ENCODE assay signal across 11 cellular contexts in the genomic region with DNA sequence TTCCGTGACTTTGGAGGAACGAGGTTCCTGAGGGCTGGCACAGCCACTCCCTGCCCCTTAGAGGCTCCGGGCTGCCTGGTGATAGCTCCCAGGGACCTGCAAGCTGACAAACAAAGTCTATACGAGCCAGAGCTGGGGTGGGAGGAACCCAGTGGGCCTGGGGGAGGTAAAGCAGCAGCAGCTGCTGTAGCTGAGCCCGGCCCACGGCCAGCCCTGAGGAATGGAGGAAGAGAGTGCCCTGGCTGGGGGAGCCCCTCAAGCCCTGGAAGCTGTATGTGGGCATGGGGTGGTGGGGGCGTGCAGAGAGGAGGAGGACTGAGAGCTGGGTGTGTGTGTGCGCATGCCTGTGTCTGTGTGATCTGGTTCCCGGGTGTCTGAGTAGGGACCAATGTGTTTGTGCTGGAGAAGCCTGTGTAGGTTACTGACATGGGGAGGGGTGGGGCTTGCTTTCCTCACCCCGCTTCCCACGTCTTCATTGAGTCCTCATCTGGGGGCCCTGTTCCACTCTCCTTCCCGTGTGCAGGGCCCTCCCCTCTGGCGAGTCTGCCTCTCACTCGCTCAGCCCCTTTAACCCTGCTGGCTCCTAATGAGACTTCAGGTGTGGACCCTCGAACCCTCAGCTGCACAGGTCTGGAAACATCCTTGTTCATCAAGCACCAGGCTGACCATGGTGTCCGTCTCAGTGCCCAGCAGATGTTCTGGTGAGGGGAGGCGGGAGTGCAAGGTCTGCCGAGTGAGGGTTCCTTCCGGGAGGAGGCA. TPM values are rescaled to one million over a fixed set of nuclear protein-coding genes. Genes with fewer than 3 reads are reported as not detected.
DNase-seq lines count a peak whose midpoint lies in the region; ATAC-seq and TF ChIP-seq lines count a peak whose summit lies in the region.
"Had no signal": no experiment of that assay in that cellular context is flagged by ENCODE, and none has a peak within 500 bp of the region (broad histone marks: within the 10 kb centered on the region; RNA-seq: fewer than 3 reads in every experiment).

No MANE protein-coding gene starts in this region.

- H3K9me3 Mint-ChIP-seq in activated CD8-positive, alpha-beta T cell treated with anti-CD3 and anti-CD28 coated beads, Interleukin-2, amount 10 ng/mL, durations not matched to agents 7 days and 5 days (ENCODE audit: insufficient read depth) = no peaks in the 10 kb centered on the region
- no peaks in the 10 kb centered on the region for H3K9me3 Mint-ChIP-seq in activated CD8-positive, alpha-beta T cell treated with anti-CD3 and anti-CD28 coated beads for 36 hours
- H3K9me3 Mint-ChIP-seq: activated CD4-positive, alpha-beta memory T cell treated with anti-CD3 and anti-CD28 coated beads for 36 hours had no signal

- TF ChIP-seq POLR2A in transverse colon (IDR thresholded peaks at IDR 0.05) = no peak

- DNase-seq in activated CD8-positive, alpha-beta T cell treated with anti-CD3 and anti-CD28 coated beads, Interleukin-2, amount 10 ng/mL, durations not matched to agents 7 days and 5 days = no peak
- no peak for DNase-seq in activated CD8-positive, alpha-beta T cell treated with anti-CD3 and anti-CD28 coated beads for 36 hours
- DNase-seq in transverse colon (no peak), NCI-H2227 (lab: John Stamatoyannopoulos, UW; ENCODE audit: unreplicated experiment) (no peak), BE2C (no peak), COLO829 (ENCODE audit: low spot score) (no peak)
- DNase-seq: activated CD4-positive, alpha-beta memory T cell treated with anti-CD3 and anti-CD28 coated beads for 36 hours; SW 1271 had no signal

- H3K27ac Mint-ChIP-seq in activated CD8-positive, alpha-beta T cell treated with anti-CD3 and anti-CD28 coated beads, Interleukin-2, amount 10 ng/mL, durations not matched to agents 7 days and 5 days = no peak overlapping the region
- H3K27ac Mint-ChIP-seq in activated CD8-positive, alpha-beta T cell treated with anti-CD3 and anti-CD28 coated beads for 36 hours = no peak overlapping the region
- H3K27ac Mint-ChIP-seq: activated CD4-positive, alpha-beta memory T cell treated with anti-CD3 and anti-CD28 coated beads for 36 hours had no signal

- intact Hi-C loops in activated CD8-positive, alpha-beta T cell treated with anti-CD3 and anti-CD28 coated beads for 36 hours (cut with micrococcal nuclease) = no loop called here
- intact Hi-C loops in transverse colon (cut with DNase I; ENCODE audit: low total_unique reads) = no loop called here

- 46 to 58% methylated on average over 18 to 19 of the region's 19 CpGs for WGBS in esophagus, 2 donors
- WGBS in transverse colon (ENCODE audit: low coverage in 1 of 2), 2 donors = 54% methylated on average over 17 of the region's 19 CpGs; no CpG with 5 or more reads in 1 of the 2 donors

- H3K36me3 ChIP-seq in esophagus (ENCODE audit: control insufficient read depth in 2 of 2, insufficient read depth in 2 of 2, low read length in 1 of 2) (no peaks in the 10 kb centered on the region), mucosa of rectum (ENCODE audit: control insufficient read depth in 2 of 2, insufficient read depth in 2 of 2, low read length in 2 of 2) (no peaks in the 10 kb centered on the region), transverse colon (no peaks in the 10 kb centered on the region), BE2C (no peaks in the 10 kb centered on the region)

- POLR2A ChIA-PET in activated CD8-positive, alpha-beta T cell treated with anti-CD3 and anti-CD28 coated beads, Interleukin-2, amount 10 ng/mL, durations not matched to agents 7 days and 5 days (lab: Charles Lee) = no interaction called here
- POLR2A ChIA-PET in activated CD8-positive, alpha-beta T cell treated with anti-CD3 and anti-CD28 coated beads for 36 hours (lab: Charles Lee) = no interaction called here

- peak overlapping the region in 1 of 2 donors; percentile 61 for H3K9ac ChIP-seq in mucosa of rectum (ENCODE audit: low read depth in 1 of 2, low read length in 2 of 2)
- H3K9ac ChIP-seq: parathyroid adenoma had no signal

- in situ Hi-C loops in transverse colon (cut with MboI; ENCODE audit: low pct_ligation_motif_present in 1 of 4, low pct_unique_long_range_greater_than_20kb in 1 of 4, low sequenced_read_pairs in 3 of 4) = no loop called here

- peak; percentile 14 for ATAC-seq in activated CD8-positive, alpha-beta T cell treated with anti-CD3 and anti-CD28 coated beads, Interleukin-2, amount 10 ng/mL, durations not matched to agents 7 days and 5 days
- no peak for ATAC-seq in activated CD8-positive, alpha-beta T cell treated with anti-CD3 and anti-CD28 coated beads for 36 hours

- no peak overlapping the region for H3K4me3 ChIP-seq in esophagus (ENCODE audit: low read depth in 1 of 2, low read length in 2 of 2)
- H3K4me3 ChIP-seq in mucosa of rectum (ENCODE audit: low read length in 2 of 2) = peak overlapping the region; percentile 14 to 20
- H3K4me3 ChIP-seq in transverse colon = no peak overlapping the region
- H3K4me3 ChIP-seq in BE2C (ENCODE audit: low read depth, low read length) = no peak overlapping the region

- H3K27me3 ChIP-seq in esophagus (ENCODE audit: control insufficient read depth in 1 of 2, insufficient read depth in 2 of 2, low read length in 2 of 2) = no peaks in the 10 kb centered on the region
- no peaks in the 10 kb centered on the region for H3K27me3 ChIP-seq in mucosa of rectum (ENCODE audit: control insufficient read depth in 2 of 2, insufficient read depth in 2 of 2, low read length in 2 of 2)
- no peaks in the 10 kb centered on the region for H3K27me3 ChIP-seq in transverse colon
- no peaks in the 10 kb centered on the region for H3K27me3 ChIP-seq in BE2C

- H3K27me3 Mint-ChIP-seq in activated CD8-positive, alpha-beta T cell treated with anti-CD3 and anti-CD28 coated beads, Interleukin-2, amount 10 ng/mL, durations not matched to agents 7 days and 5 days (ENCODE audit: low read depth) = no peaks in the 10 kb centered on the region
- no peaks in the 10 kb centered on the region for H3K27me3 Mint-ChIP-seq in activated CD8-positive, alpha-beta T cell treated with anti-CD3 and anti-CD28 coated beads for 36 hours
- H3K27me3 Mint-ChIP-seq: activated CD4-positive, alpha-beta memory T cell treated with anti-CD3 and anti-CD28 coated beads for 36 hours had no signal

- no peak overlapping the region for H3K4me3 Mint-ChIP-seq in activated CD8-positive, alpha-beta T cell treated with anti-CD3 and anti-CD28 coated beads, Interleukin-2, amount 10 ng/mL, durations not matched to agents 7 days and 5 days
- H3K4me3 Mint-ChIP-seq in activated CD8-positive, alpha-beta T cell treated with anti-CD3 and anti-CD28 coated beads for 36 hours = no peak overlapping the region
- H3K4me3 Mint-ChIP-seq: activated CD4-positive, alpha-beta memory T cell treated with anti-CD3 and anti-CD28 coated beads for 36 hours had no signal

- no peak for TF ChIP-seq CTCF in activated CD8-positive, alpha-beta T cell treated with anti-CD3 and anti-CD28 coated beads for 36 hours (IDR thresholded peaks at IDR 0.05)
- no peak for TF ChIP-seq CTCF in transverse colon (IDR thresholded peaks at IDR 0.05)
- no peak for TF ChIP-seq CTCF in BE2C (IDR thresholded peaks at IDR 0.05; ENCODE audit: low read depth, low read length)

- H3K9me3 ChIP-seq in esophagus (ENCODE audit: control insufficient read depth in 2 of 2, insufficient read depth in 1 of 2, low read depth in 1 of 2, low read length in 1 of 2) (no peaks in the 10 kb centered on the region), mucosa of rectum (ENCODE audit: control insufficient read depth in 2 of 2, low read length in 2 of 2) (no peaks in the 10 kb centered on the region), transverse colon (no peaks in the 10 kb centered on the region), BE2C (no peaks in the 10 kb centered on the region)

- TF ChIP-seq EP300 in transverse colon (IDR thresholded peaks at IDR 0.05; ENCODE audit: low read depth) = no peak

- H3K27ac ChIP-seq in esophagus (ENCODE audit: low read depth in 2 of 2, low read length in 1 of 2) = peak overlapping the region; percentile 45 to 83
- peak overlapping the region; percentile 76 to 78 for H3K27ac ChIP-seq in mucosa of rectum (ENCODE audit: low read depth in 2 of 2, low read length in 2 of 2)
- H3K27ac ChIP-seq in transverse colon = peak overlapping the region; percentile 18 to 43 (median 30)
- H3K27ac ChIP-seq: parathyroid adenoma had no signal

- CTCF ChIA-PET in activated CD8-positive, alpha-beta T cell treated with anti-CD3 and anti-CD28 coated beads, Interleukin-2, amount 10 ng/mL, durations not matched to agents 7 days and 5 days (lab: Charles Lee) = no interaction called here
- CTCF ChIA-PET in activated CD8-positive, alpha-beta T cell treated with anti-CD3 and anti-CD28 coated beads for 36 hours (lab: Charles Lee) = no interaction called here

- peaks cover 5 to 27% of the 10 kb centered on the region in 2 donors for H3K4me1 ChIP-seq in esophagus (ENCODE audit: control insufficient read depth in 2 of 2, insufficient read depth in 2 of 2, low read length in 1 of 2)
- peaks cover 15 to 36% of the 10 kb centered on the region in 2 donors for H3K4me1 ChIP-seq in mucosa of rectum (ENCODE audit: control insufficient read depth in 2 of 2, insufficient read depth in 2 of 2, low read length in 2 of 2)
- H3K4me1 ChIP-seq in transverse colon = peaks cover 2 to 20% (median 14%) of the 10 kb centered on the region in 4 donors
- H3K4me1 ChIP-seq in BE2C = no peaks in the 10 kb centered on the region; the same call in 1 of the 2 replicates
- H3K4me1 ChIP-seq: parathyroid adenoma had no signal

- H3K4me1 Mint-ChIP-seq in activated CD8-positive, alpha-beta T cell treated with anti-CD3 and anti-CD28 coated beads, Interleukin-2, amount 10 ng/mL, durations not matched to agents 7 days and 5 days (ENCODE audit: low read depth) = peaks cover 22% of the 10 kb centered on the region
- peaks cover 2% of the 10 kb centered on the region for H3K4me1 Mint-ChIP-seq in activated CD8-positive, alpha-beta T cell treated with anti-CD3 and anti-CD28 coated beads for 36 hours (ENCODE audit: low read depth)

- H3K36me3 Mint-ChIP-seq in activated CD8-positive, alpha-beta T cell treated with anti-CD3 and anti-CD28 coated beads, Interleukin-2, amount 10 ng/mL, durations not matched to agents 7 days and 5 days (ENCODE audit: low read depth) = no peaks in the 10 kb centered on the region
- H3K36me3 Mint-ChIP-seq in activated CD8-positive, alpha-beta T cell treated with anti-CD3 and anti-CD28 coated beads for 36 hours (ENCODE audit: low read depth) = no peaks in the 10 kb centered on the region
- H3K36me3 Mint-ChIP-seq: activated CD4-positive, alpha-beta memory T cell treated with anti-CD3 and anti-CD28 coated beads for 36 hours had no signal

RNA-seq across cellular contexts. Expression of a gene that starts 10.8 kb away (rescaled TPM):
- total RNA-seq in activated CD8-positive, alpha-beta T cell treated with anti-CD3 and anti-CD28 coated beads, Interleukin-2, amount 10 ng/mL, durations not matched to agents 7 days and 5 days = 10 to 100 TPM; 10.3 to 11.8 TPM
- total RNA-seq in activated CD8-positive, alpha-beta T cell treated with anti-CD3 and anti-CD28 coated beads for 36 hours = 10 to 100 TPM; 10.7 to 11.7 TPM
- polyA plus RNA-seq in esophagus = 100 to 1,000 TPM in 1 of 2 donors, 10 to 100 TPM in 1; 78.9 to 107 TPM
- total RNA-seq in transverse colon = 100 to 1,000 TPM in 3 of 4 donors, 10 to 100 TPM in 1; 26.1 to 206 (median 166) TPM
- 33.2 TPM for polyA plus RNA-seq in BE2C (2012; ENCODE audit: insufficient read depth, insufficient read length, low read depth)

Comparison
In these comparisons a context has a peak if more than half of its experiments do, and no peak if none do; other contexts are left out.
1. H3K4me3 ChIP-seq: peak in mucosa of rectum (2 of 2); none in esophagus (0 of 2), transverse colon (0 of 4) and BE2C (single experiment).
2. Peak in every context shown above with its lines, with median percentiles within 50 percentile points of each other: H3K27ac ChIP-seq.